Comparison of ENCODE assay signal across 8 cellular contexts in the genomic region with DNA sequence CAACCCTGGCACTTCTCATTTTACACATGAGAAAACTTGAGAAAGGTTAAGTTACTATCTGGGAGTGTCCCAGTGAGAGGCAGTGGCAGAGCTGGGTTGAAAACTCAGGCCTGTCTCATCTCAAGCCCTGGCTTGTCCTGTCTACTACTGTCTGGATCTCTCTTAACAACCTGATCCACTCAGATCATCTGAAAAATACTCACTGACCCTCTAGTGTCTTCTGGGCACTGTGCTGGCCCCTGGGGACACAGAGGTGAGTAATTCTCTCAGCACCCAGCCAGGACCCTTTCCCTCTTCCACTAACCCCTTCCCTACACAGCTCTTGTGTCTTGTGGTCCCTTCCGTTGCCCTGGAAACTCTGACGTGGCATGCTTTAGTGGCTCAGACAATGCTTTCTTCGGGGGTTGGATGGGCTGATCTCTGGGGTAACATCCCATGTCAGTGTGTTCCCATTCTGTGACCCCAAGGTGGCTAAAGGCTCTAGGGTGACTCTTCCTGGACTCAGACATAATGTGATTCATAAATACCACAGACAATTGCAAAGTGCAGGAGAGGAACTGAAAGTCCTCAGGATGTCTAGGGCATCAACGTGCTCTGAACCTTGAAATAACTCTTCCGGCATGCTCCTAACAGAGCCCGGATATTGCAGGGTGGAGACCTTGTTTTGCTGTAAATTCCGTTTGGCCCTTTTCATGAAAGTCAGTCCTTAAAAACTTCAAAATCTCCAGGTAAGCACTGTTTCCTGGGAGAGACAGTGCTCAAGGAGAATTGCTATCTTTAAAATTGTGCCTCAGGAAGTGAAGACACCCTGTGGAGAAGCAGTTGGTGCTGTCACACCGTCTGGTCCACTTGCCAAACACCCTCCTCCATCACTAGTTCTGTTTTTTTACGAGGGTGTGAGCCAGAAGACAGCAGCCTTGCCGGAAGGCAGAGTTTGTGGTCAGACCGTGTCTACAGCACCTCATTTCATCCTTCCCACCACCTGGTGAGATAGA. TPM values are rescaled to one million over a fixed set of nuclear protein-coding genes. Genes with fewer than 3 reads are reported as not detected.
A peak's percentile ranks its signal among the peaks of the same experiment; 100 is the strongest.
DNase-seq lines count a peak whose midpoint lies in the region; ATAC-seq lines count a peak whose summit lies in the region.

No MANE protein-coding gene starts in this region.

- POLR2A ChIA-PET in CD8-positive, alpha-beta memory T cell (lab: Charles Lee) = interaction anchor here (0.6 to 2.9 kb wide), 5 partner anchors 12 to 84 kb away, joined by 3 to 18 read pairs (median 3); a partner anchor contains a TSS
- POLR2A ChIA-PET in activated CD4-positive, alpha-beta memory T cell treated with anti-CD3 and anti-CD28 coated beads for 36 hours (lab: Charles Lee) = interaction anchor here (0.6 to 2.5 kb wide), 6 partner anchors 9 to 113 kb away, joined by 3 to 8 read pairs (median 4); no protein-coding TSS in a partner anchor

- H3K36me3 ChIP-seq in CD8-positive, alpha-beta memory T cell (ENCODE audit: insufficient read depth, low read length) = no peaks in the 10 kb centered on the region

- no peaks in the 10 kb centered on the region for H3K27me3 ChIP-seq in CD8-positive, alpha-beta memory T cell (ENCODE audit: insufficient read depth, low read length, poor library complexity, severe bottlenecking)

- H3K27ac Mint-ChIP-seq in CD8-positive, alpha-beta memory T cell = peak overlapping the region; percentile 98 to 100 (median 100)
- peak overlapping the region; percentile 98 for H3K27ac Mint-ChIP-seq in activated CD4-positive, alpha-beta memory T cell treated with anti-CD3 and anti-CD28 coated beads for 36 hours

- intact Hi-C loops in activated CD4-positive, alpha-beta memory T cell treated with anti-CD3 and anti-CD28 coated beads for 36 hours (cut with micrococcal nuclease) = loop anchor here (1.0 to 10.0 kb wide), 6 partner anchors 22 to 582 kb away; a partner anchor contains a TSS
- intact Hi-C loops in left colon (cut with DNase I, micrococcal nuclease) = no loop called here

- no peaks in the 10 kb centered on the region for H3K27me3 Mint-ChIP-seq in CD8-positive, alpha-beta memory T cell
- no peaks in the 10 kb centered on the region for H3K27me3 Mint-ChIP-seq in activated CD4-positive, alpha-beta memory T cell treated with anti-CD3 and anti-CD28 coated beads for 36 hours

- H3K4me1 ChIP-seq in CD8-positive, alpha-beta memory T cell (ENCODE audit: insufficient read depth, low read length) = peaks cover 89% of the 10 kb centered on the region

- DNase-seq in CD8-positive, alpha-beta memory T cell = peak; percentile 57 to 90 (median 87)
- DNase-seq in HT1080 (ENCODE audit: low read depth) = peak; percentile 11
- DNase-seq in activated CD4-positive, alpha-beta memory T cell treated with anti-CD3 and anti-CD28 coated beads for 36 hours = peak; percentile 86
- peak in 1 of 2 donors; percentile 12 for DNase-seq in left colon
- peak; percentile 41 for DNase-seq in stimulated activated naive CD4-positive, alpha-beta T cell treated with Interleukin-2 at 50 U/mL for 16 hours (lab: John Stamatoyannopoulos, UW)
- DNase-seq in OCI-M1 (lab: John Stamatoyannopoulos, UW) = no peak
- no peak for DNase-seq in NCI-H187 treated with DMSO at 0.1 percent for 48 hours (lab: John Stamatoyannopoulos, UW)

- peak overlapping the region; percentile 78 to 91 (median 84) for H3K4me3 Mint-ChIP-seq in CD8-positive, alpha-beta memory T cell
- peak overlapping the region; percentile 65 for H3K4me3 Mint-ChIP-seq in activated CD4-positive, alpha-beta memory T cell treated with anti-CD3 and anti-CD28 coated beads for 36 hours

- CTCF ChIA-PET in CD8-positive, alpha-beta memory T cell (lab: Charles Lee) = interaction anchor here (1.2 kb wide), 2 partner anchors 30 to 106 kb away, joined by 3 read pairs; no protein-coding TSS in a partner anchor
- CTCF ChIA-PET in activated CD4-positive, alpha-beta memory T cell treated with anti-CD3 and anti-CD28 coated beads for 36 hours (lab: Charles Lee) = interaction anchor here (1.2 kb wide), 1 partner anchor 233 kb away, joined by 4 read pairs; a partner anchor contains a TSS

- H3K36me3 Mint-ChIP-seq in CD8-positive, alpha-beta memory T cell = peaks cover 5 to 30% (median 12%) of the 10 kb centered on the region in 3 donors
- peaks cover 3% of the 10 kb centered on the region for H3K36me3 Mint-ChIP-seq in activated CD4-positive, alpha-beta memory T cell treated with anti-CD3 and anti-CD28 coated beads for 36 hours

- no peaks in the 10 kb centered on the region for H3K9me3 Mint-ChIP-seq in CD8-positive, alpha-beta memory T cell
- H3K9me3 Mint-ChIP-seq in activated CD4-positive, alpha-beta memory T cell treated with anti-CD3 and anti-CD28 coated beads for 36 hours = no peaks in the 10 kb centered on the region

- peak overlapping the region; percentile 81 for H3K27ac ChIP-seq in CD8-positive, alpha-beta memory T cell (ENCODE audit: low read depth, low read length)

- H3K9me3 ChIP-seq in CD8-positive, alpha-beta memory T cell (ENCODE audit: low read length) = no peaks in the 10 kb centered on the region

- peaks cover 78 to 84% (median 81%) of the 10 kb centered on the region in 3 donors for H3K4me1 Mint-ChIP-seq in CD8-positive, alpha-beta memory T cell
- H3K4me1 Mint-ChIP-seq in activated CD4-positive, alpha-beta memory T cell treated with anti-CD3 and anti-CD28 coated beads for 36 hours (ENCODE audit: low read depth) = peaks cover 75% of the 10 kb centered on the region

- ATAC-seq in GM21367 (IDR thresholded peaks at IDR 0.05; ENCODE audit: unreplicated experiment) = peak; percentile 64
- peak; percentile 51 for ATAC-seq in left colon

- peak overlapping the region; percentile 13 for H3K4me3 ChIP-seq in CD8-positive, alpha-beta memory T cell (ENCODE audit: low read length)

RNA-seq across cellular contexts. Expression of a gene that starts 4.0 kb away (rescaled TPM):
- 10 to 100 TPM; 15.7 to 16.7 TPM for total RNA-seq in CD8-positive, alpha-beta memory T cell
- 11.3 TPM for polyA plus RNA-seq in CD8-positive, alpha-beta memory T cell
- total RNA-seq in HT1080 (2014; rRNA removed; shearing (Covaris generic)) = not detected in 2 replicates
- polyA plus RNA-seq in HT1080 (2015; cell fraction: cytosol; rRNA removed) = not detected in 2 replicates
- not detected in 2 replicates for polyA plus RNA-seq in HT1080 (2015; cell fraction: nucleus; rRNA removed)
- total RNA-seq in activated CD4-positive, alpha-beta memory T cell treated with anti-CD3 and anti-CD28 coated beads for 36 hours = 10 to 100 TPM in 1 of 2 experiments, 1 to 10 TPM in 1; 9.9 to 11.0 TPM
- under 1 TPM; 0.34 to 0.45 TPM for total RNA-seq in left colon

RNA-seq across cellular contexts. Expression of a gene that starts 34.8 kb away (rescaled TPM):
- 10 to 100 TPM; 29.9 to 30.0 TPM for total RNA-seq in CD8-positive, alpha-beta memory T cell
- polyA plus RNA-seq in CD8-positive, alpha-beta memory T cell = 31.9 TPM
- total RNA-seq in HT1080 (2014; rRNA removed; shearing (Covaris generic)) = not detected in 2 replicates
- polyA plus RNA-seq in HT1080 (2015; cell fraction: cytosol; rRNA removed) = not detected in 2 replicates
- polyA plus RNA-seq in HT1080 (2015; cell fraction: nucleus; rRNA removed) = not detected in 2 replicates
- total RNA-seq in activated CD4-positive, alpha-beta memory T cell treated with anti-CD3 and anti-CD28 coated beads for 36 hours = 10 to 100 TPM; 19.9 to 20.6 TPM
- 1 to 10 TPM; 1.4 to 3.0 TPM for total RNA-seq in left colon

Comparison
In these comparisons a context has a peak if more than half of its experiments do, and no peak if none do; other contexts are left out.
1. DNase-seq: peak in CD8-positive, alpha-beta memory T cell (5 of 5), HT1080 (single experiment), activated CD4-positive, alpha-beta memory T cell treated with anti-CD3 and anti-CD28 coated beads for 36 hours (single experiment) and stimulated activated naive CD4-positive, alpha-beta T cell treated with Interleukin-2 at 50 U/mL for 16 hours (single experiment); none in OCI-M1 (single experiment) and NCI-H187 treated with DMSO at 0.1 percent for 48 hours (single experiment).
2. RNA of a gene that starts 4.0 kb away (total RNA-seq): 15.7 to 16.7 TPM in CD8-positive, alpha-beta memory T cell and 9.9 to 11.0 TPM in activated CD4-positive, alpha-beta memory T cell treated with anti-CD3 and anti-CD28 coated beads for 36 hours; 0.34 to 0.45 TPM in left colon and not detected in HT1080; every median in the first group is over 4 times any median in the second.
3. RNA of a gene that starts 34.8 kb away (total RNA-seq): 29.9 to 30.0 TPM in CD8-positive, alpha-beta memory T cell and 19.9 to 20.6 TPM in activated CD4-positive, alpha-beta memory T cell treated with anti-CD3 and anti-CD28 coated beads for 36 hours; 1.4 to 3.0 TPM in left colon and not detected in HT1080; every median in the first group is over 4 times any median in the second.